26 cellular contexts compared by ENCODE assay signal in the genomic region with DNA sequence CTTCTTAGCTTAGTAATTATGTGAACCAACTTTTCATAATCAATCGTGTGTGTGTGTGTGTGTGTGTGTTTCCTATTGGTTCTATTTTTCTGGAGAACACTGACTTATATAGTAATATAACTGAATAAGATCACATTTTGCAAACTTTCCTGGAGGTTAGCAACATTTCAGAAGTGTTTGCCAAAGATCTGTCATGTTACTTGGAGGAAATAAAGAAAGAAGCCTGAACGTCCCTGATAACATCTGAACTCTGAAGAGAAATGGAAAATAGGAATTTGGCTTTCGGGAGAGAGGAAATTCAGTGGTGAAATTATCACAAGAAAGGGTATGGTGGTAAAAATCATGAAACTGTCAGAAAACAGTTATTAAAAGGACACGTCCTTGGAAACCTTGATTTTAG.
"Had no signal": no experiment of that assay in that cellular context is flagged by ENCODE, and none has a peak within 500 bp of the region (broad histone marks: within the 10 kb centered on the region; RNA-seq: fewer than 3 reads in every experiment).

No MANE protein-coding gene starts in this region.

- H3K4me1 ChIP-seq: body of pancreas, breast epithelium, SJCRH30 had no signal

- H3K27me3 Mint-ChIP-seq: activated B cell treated with CpG ODN at 0.5 μM for 24 hours; activated CD4-positive, alpha-beta memory T cell treated with anti-CD3 and anti-CD28 coated beads for 36 hours; activated naive CD4-positive, alpha-beta T cell treated with anti-CD3 and anti-CD28 coated beads, Interleukin-2, amount 10 ng/mL, durations not matched to agents 7 days and 5 days; activated naive CD8-positive, alpha-beta T cell treated with anti-CD3 and anti-CD28 coated beads, Interleukin-2, amount 50 U/mL, for 24 hours had no signal

- H3K36me3 Mint-ChIP-seq: activated CD4-positive, alpha-beta memory T cell treated with anti-CD3 and anti-CD28 coated beads for 36 hours; activated naive CD4-positive, alpha-beta T cell treated with anti-CD3 and anti-CD28 coated beads, Interleukin-2, amount 10 ng/mL, durations not matched to agents 7 days and 5 days; activated naive CD8-positive, alpha-beta T cell had no signal

- DNase-seq: activated B cell treated with CpG ODN at 0.5 μM for 24 hours; activated CD4-positive, alpha-beta memory T cell treated with anti-CD3 and anti-CD28 coated beads for 36 hours; activated CD4-positive, alpha-beta T cell treated with anti-CD3 and anti-CD28 coated beads for 4 hours; activated CD4-positive, alpha-beta T cell treated with anti-CD3 and anti-CD28 coated beads, Interleukin-2, amount 50 U/mL, for 1 hour; activated CD4-positive, CD25-positive, alpha-beta regulatory T cell treated with anti-CD3 and anti-CD28 coated beads, Interleukin-2, amount 50 U/mL, for 72 hours; activated CD8-positive, alpha-beta memory T cell treated with anti-CD3 and anti-CD28 coated beads, Interleukin-2, amount 50 U/mL, for 4 hours; activated effector memory CD4-positive, alpha-beta T cell treated with Interleukin-2 at 50 U/mL for 16 hours; activated naive CD4-positive, alpha-beta T cell treated with anti-CD3 and anti-CD28 coated beads, Interleukin-2, amount 10 ng/mL, durations not matched to agents 7 days and 5 days; activated naive CD8-positive, alpha-beta T cell treated with anti-CD3 and anti-CD28 coated beads, Interleukin-2, amount 50 U/mL, for 24 hours; activated T-cell treated with anti-CD3 and anti-CD28 coated beads, Interleukin-2, amount 50 U/mL, for 48 hours; amniotic stem cell; aorta; body of pancreas; NCI-H1417 treated with DMSO at 0.1 percent for 48 hours; NCI-H187 treated with DMSO at 0.1 percent for 48 hours; NCI-H2227 treated with DMSO at 0.1 percent for 48 hours; SHP77; SW 1271; T-helper 1 cell; T-helper 2 cell; T-helper 9 cell had no signal

- H3K27ac ChIP-seq: body of pancreas, breast epithelium, SJCRH30, VCaP had no signal

- H3K4me3 ChIP-seq: body of pancreas, breast epithelium, SJCRH30 had no signal

- ATAC-seq: activated naive CD8-positive, alpha-beta T cell treated with anti-CD3 and anti-CD28 coated beads, Interleukin-2, amount 50 U/mL, for 24 hours; body of pancreas; Panc1 had no signal

- H3K4me3 Mint-ChIP-seq: activated B cell treated with CpG ODN at 0.5 μM for 24 hours; activated CD4-positive, alpha-beta memory T cell treated with anti-CD3 and anti-CD28 coated beads for 36 hours; activated naive CD4-positive, alpha-beta T cell treated with anti-CD3 and anti-CD28 coated beads, Interleukin-2, amount 10 ng/mL, durations not matched to agents 7 days and 5 days; activated naive CD8-positive, alpha-beta T cell; activated naive CD8-positive, alpha-beta T cell treated with anti-CD3 and anti-CD28 coated beads, Interleukin-2, amount 50 U/mL, for 24 hours had no signal

- H3K27ac Mint-ChIP-seq: activated B cell treated with CpG ODN at 0.5 μM for 24 hours; activated CD4-positive, alpha-beta memory T cell treated with anti-CD3 and anti-CD28 coated beads for 36 hours; activated naive CD4-positive, alpha-beta T cell treated with anti-CD3 and anti-CD28 coated beads, Interleukin-2, amount 10 ng/mL, durations not matched to agents 7 days and 5 days; activated naive CD8-positive, alpha-beta T cell; activated naive CD8-positive, alpha-beta T cell treated with anti-CD3 and anti-CD28 coated beads, Interleukin-2, amount 50 U/mL, for 24 hours had no signal

- H3K4me1 Mint-ChIP-seq: activated B cell treated with CpG ODN at 0.5 μM for 24 hours; activated naive CD4-positive, alpha-beta T cell treated with anti-CD3 and anti-CD28 coated beads, Interleukin-2, amount 10 ng/mL, durations not matched to agents 7 days and 5 days; activated naive CD8-positive, alpha-beta T cell treated with anti-CD3 and anti-CD28 coated beads, Interleukin-2, amount 50 U/mL, for 24 hours had no signal

- H3K36me3 ChIP-seq: breast epithelium, SJCRH30 had no signal

- H3K27me3 ChIP-seq: body of pancreas, breast epithelium, SJCRH30 had no signal
